12 cellular contexts compared by ENCODE assay signal in genomic region chr22:22395230-22395629, GRCh38.
A peak's percentile ranks its signal among the peaks of the same experiment; 100 is the strongest.
DNase-seq lines count a peak whose midpoint lies in the region; ATAC-seq and TF ChIP-seq lines count a peak whose summit lies in the region.
"Had no signal": no experiment of that assay in that cellular context is flagged by ENCODE, and none has a peak within 500 bp of the region (broad histone marks: within the 10 kb centered on the region; RNA-seq: fewer than 3 reads in every experiment).

No MANE protein-coding gene starts in this region.

- H3K4me1 ChIP-seq in mucosa of descending colon (ENCODE audit: low read depth) = no peaks in the 10 kb centered on the region

- no peaks in the 10 kb centered on the region for H3K9me3 ChIP-seq in mucosa of descending colon

- peaks cover 0 to 2% (median 0%) of the 10 kb centered on the region in 3 donors for H3K9me3 Mint-ChIP-seq in IgD-negative memory B cell

- TF ChIP-seq CTCF in mucosa of descending colon (IDR thresholded peaks at IDR 0.05) (no peak), foreskin fibroblast (IDR thresholded peaks at IDR 0.05; ENCODE audit: low read depth, low read length) (no peak)

- peaks cover 1% of the 10 kb centered on the region for H3K27me3 Mint-ChIP-seq in IgD-negative memory B cell

- intact Hi-C loops in mucosa of descending colon (cut with DNase I, micrococcal nuclease) = no loop called here

- peaks cover under 1% of the 10 kb centered on the region for H3K36me3 Mint-ChIP-seq in IgD-negative memory B cell
- H3K36me3 Mint-ChIP-seq: mesothelial cell of epicardium had no signal

- peaks cover 20 to 35% (median 25%) of the 10 kb centered on the region in 3 donors for H3K4me1 Mint-ChIP-seq in IgD-negative memory B cell
- H3K4me1 Mint-ChIP-seq: mesothelial cell of epicardium had no signal

- H3K36me3 ChIP-seq in mucosa of descending colon (ENCODE audit: low read depth) = no peaks in the 10 kb centered on the region
- H3K36me3 ChIP-seq: heart left ventricle had no signal

- DNase-seq in DMS79 (lab: John Stamatoyannopoulos, UW) (peak; percentile 38), RPMI8226 (peak; percentile 54), mucosa of descending colon (no peak), NCI-H1930 (lab: John Stamatoyannopoulos, UW) (no peak), foreskin fibroblast (no peak)
- no peak for DNase-seq in stimulated activated naive CD4-positive, alpha-beta T cell (lab: John Stamatoyannopoulos, UW)
- DNase-seq: heart left ventricle; NCI-H2171 treated with DMSO at 0.1 percent for 48 hours; stimulated activated CD4-positive, alpha-beta T cell treated with anti-CD3 and anti-CD28 coated beads, Interleukin-4, amount 100 ng/mL, for 4 hours had no signal

- H3K4me3 ChIP-seq in mucosa of descending colon (no peak overlapping the region), foreskin fibroblast (ENCODE audit: low read depth in 1 of 2, low read length in 2 of 2) (no peak overlapping the region)
- H3K4me3 ChIP-seq: heart left ventricle had no signal

- peak overlapping the region; percentile 54 to 91 (median 77) for H3K4me3 Mint-ChIP-seq in IgD-negative memory B cell
- H3K4me3 Mint-ChIP-seq: mesothelial cell of epicardium had no signal

- ATAC-seq in mucosa of descending colon = peak; percentile 67
- ATAC-seq in GM21515 (IDR thresholded peaks at IDR 0.05; ENCODE audit: unreplicated experiment) = no peak
- ATAC-seq: heart left ventricle had no signal

- peak overlapping the region; percentile 77 to 96 (median 78) for H3K27ac Mint-ChIP-seq in IgD-negative memory B cell
- H3K27ac Mint-ChIP-seq: mesothelial cell of epicardium had no signal

Comparison
In these comparisons a context has a peak if more than half of its experiments do, and no peak if none do; other contexts are left out.
1. DNase-seq: peak in DMS79 (single experiment) and RPMI8226 (single experiment); none in mucosa of descending colon (0 of 3), NCI-H1930 (0 of 2), foreskin fibroblast (0 of 2) and stimulated activated naive CD4-positive, alpha-beta T cell (0 of 6).